In the genomic region with DNA sequence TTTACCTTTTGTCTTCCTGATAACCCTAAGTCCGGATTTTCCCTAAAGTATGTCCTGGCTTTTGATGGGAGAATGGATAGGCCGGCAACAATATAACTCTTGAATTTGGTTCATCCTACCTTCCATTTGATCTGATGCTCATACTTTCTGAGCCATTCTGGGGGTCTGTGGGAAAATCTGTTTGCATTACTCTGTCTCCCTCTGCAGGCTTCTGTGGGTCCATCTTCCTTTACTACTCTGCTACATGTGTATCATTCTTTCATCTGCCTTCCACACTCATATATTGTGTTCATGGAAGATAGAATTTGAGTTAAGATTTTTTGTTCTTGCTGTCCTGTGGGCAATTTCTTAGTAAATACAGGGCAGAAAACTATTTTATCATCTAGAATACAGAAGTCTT, we compare ENCODE assay signal across 1 cellular context.
TF ChIP-seq lines count a peak whose summit lies in the region.

No MANE protein-coding gene starts in this region.

TF ChIP-seq in H1, 55 proteins besides CTCF, POLR2A, EP300 and RAD21 (continued from another document):
- TF ChIP-seq, protein P1, sequence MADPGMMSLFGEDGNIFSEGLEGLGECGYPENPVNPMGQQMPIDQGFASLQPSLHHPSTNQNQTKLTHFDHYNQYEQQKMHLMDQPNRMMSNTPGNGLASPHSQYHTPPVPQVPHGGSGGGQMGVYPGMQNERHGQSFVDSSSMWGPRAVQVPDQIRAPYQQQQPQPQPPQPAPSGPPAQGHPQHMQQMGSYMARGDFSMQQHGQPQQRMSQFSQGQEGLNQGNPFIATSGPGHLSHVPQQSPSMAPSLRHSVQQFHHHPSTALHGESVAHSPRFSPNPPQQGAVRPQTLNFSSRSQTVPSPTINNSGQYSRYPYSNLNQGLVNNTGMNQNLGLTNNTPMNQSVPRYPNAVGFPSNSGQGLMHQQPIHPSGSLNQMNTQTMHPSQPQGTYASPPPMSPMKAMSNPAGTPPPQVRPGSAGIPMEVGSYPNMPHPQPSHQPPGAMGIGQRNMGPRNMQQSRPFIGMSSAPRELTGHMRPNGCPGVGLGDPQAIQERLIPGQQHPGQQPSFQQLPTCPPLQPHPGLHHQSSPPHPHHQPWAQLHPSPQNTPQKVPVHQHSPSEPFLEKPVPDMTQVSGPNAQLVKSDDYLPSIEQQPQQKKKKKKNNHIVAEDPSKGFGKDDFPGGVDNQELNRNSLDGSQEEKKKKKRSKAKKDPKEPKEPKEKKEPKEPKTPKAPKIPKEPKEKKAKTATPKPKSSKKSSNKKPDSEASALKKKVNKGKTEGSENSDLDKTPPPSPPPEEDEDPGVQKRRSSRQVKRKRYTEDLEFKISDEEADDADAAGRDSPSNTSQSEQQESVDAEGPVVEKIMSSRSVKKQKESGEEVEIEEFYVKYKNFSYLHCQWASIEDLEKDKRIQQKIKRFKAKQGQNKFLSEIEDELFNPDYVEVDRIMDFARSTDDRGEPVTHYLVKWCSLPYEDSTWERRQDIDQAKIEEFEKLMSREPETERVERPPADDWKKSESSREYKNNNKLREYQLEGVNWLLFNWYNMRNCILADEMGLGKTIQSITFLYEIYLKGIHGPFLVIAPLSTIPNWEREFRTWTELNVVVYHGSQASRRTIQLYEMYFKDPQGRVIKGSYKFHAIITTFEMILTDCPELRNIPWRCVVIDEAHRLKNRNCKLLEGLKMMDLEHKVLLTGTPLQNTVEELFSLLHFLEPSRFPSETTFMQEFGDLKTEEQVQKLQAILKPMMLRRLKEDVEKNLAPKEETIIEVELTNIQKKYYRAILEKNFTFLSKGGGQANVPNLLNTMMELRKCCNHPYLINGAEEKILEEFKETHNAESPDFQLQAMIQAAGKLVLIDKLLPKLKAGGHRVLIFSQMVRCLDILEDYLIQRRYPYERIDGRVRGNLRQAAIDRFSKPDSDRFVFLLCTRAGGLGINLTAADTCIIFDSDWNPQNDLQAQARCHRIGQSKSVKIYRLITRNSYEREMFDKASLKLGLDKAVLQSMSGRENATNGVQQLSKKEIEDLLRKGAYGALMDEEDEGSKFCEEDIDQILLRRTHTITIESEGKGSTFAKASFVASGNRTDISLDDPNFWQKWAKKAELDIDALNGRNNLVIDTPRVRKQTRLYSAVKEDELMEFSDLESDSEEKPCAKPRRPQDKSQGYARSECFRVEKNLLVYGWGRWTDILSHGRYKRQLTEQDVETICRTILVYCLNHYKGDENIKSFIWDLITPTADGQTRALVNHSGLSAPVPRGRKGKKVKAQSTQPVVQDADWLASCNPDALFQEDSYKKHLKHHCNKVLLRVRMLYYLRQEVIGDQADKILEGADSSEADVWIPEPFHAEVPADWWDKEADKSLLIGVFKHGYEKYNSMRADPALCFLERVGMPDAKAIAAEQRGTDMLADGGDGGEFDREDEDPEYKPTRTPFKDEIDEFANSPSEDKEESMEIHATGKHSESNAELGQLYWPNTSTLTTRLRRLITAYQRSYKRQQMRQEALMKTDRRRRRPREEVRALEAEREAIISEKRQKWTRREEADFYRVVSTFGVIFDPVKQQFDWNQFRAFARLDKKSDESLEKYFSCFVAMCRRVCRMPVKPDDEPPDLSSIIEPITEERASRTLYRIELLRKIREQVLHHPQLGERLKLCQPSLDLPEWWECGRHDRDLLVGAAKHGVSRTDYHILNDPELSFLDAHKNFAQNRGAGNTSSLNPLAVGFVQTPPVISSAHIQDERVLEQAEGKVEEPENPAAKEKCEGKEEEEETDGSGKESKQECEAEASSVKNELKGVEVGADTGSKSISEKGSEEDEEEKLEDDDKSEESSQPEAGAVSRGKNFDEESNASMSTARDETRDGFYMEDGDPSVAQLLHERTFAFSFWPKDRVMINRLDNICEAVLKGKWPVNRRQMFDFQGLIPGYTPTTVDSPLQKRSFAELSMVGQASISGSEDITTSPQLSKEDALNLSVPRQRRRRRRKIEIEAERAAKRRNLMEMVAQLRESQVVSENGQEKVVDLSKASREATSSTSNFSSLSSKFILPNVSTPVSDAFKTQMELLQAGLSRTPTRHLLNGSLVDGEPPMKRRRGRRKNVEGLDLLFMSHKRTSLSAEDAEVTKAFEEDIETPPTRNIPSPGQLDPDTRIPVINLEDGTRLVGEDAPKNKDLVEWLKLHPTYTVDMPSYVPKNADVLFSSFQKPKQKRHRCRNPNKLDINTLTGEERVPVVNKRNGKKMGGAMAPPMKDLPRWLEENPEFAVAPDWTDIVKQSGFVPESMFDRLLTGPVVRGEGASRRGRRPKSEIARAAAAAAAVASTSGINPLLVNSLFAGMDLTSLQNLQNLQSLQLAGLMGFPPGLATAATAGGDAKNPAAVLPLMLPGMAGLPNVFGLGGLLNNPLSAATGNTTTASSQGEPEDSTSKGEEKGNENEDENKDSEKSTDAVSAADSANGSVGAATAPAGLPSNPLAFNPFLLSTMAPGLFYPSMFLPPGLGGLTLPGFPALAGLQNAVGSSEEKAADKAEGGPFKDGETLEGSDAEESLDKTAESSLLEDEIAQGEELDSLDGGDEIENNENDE (IDR thresholded peaks at IDR 0.05; ENCODE audit: insufficient replicate concordance, low read length), result no peak
- TF ChIP-seq CTBP2 (IDR thresholded peaks at IDR 0.05; ENCODE audit: borderline replicate concordance, insufficient read depth, insufficient read length, low read length), result no peak
- no peak for TF ChIP-seq SIX5 (IDR thresholded peaks at IDR 0.05; ENCODE audit: low read depth, low read length)
